In the genomic region with DNA sequence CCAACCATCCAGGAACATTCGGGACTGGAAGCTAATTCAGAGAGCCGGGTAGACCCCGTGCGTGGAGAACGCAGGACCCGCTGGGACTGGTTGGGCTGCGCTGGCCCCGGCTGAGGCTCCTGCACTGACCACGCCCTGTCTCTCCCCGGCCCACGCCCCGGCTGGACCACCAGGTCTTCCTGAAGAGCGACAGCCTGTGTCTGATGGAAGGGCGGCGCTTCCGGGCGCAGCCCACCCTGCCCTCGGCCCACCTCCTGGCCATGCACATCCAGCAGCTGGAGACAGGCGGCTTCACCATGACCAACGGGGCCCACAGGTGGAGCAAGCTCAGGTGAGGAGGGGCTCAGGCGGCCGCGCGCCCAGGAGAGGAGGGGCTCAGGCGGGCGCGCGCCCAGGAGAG, we compare ENCODE assay signal across 20 cellular contexts. TPM values are rescaled to one million over a fixed set of nuclear protein-coding genes. Genes with fewer than 3 reads are reported as not detected.
A peak's percentile ranks its signal among the peaks of the same experiment; 100 is the strongest.
DNase-seq lines count a peak whose midpoint lies in the region; ATAC-seq and TF ChIP-seq lines count a peak whose summit lies in the region.
"Had no signal": no experiment of that assay in that cellular context is flagged by ENCODE, and none has a peak within 500 bp of the region (broad histone marks: within the 10 kb centered on the region; RNA-seq: fewer than 3 reads in every experiment).

No MANE protein-coding gene starts in this region.

- no peak overlapping the region for H3K27ac ChIP-seq in iPS-20b (ENCODE audit: low read length)
- H3K27ac ChIP-seq in neuronal stem cell (replicated peaks; ENCODE audit: low read length) = no peak overlapping the region
- no peak overlapping the region for H3K27ac ChIP-seq in left ventricle myocardium inferior (replicated peaks)
- H3K27ac ChIP-seq: A549, HL-60, PC-9, SJCRH30 had no signal

- H3K4ac ChIP-seq in neuronal stem cell (ENCODE audit: low read length) = no peak overlapping the region

- POLR2A ChIA-PET in activated CD8-positive, alpha-beta T cell treated with anti-CD3 and anti-CD28 coated beads, Interleukin-2, amount 10 ng/mL, durations not matched to agents 7 days and 5 days (lab: Charles Lee) = no interaction called here

- H3K36me3 Mint-ChIP-seq in activated CD8-positive, alpha-beta T cell treated with anti-CD3 and anti-CD28 coated beads, Interleukin-2, amount 10 ng/mL, durations not matched to agents 7 days and 5 days (ENCODE audit: low read depth) = no peaks in the 10 kb centered on the region
- H3K36me3 Mint-ChIP-seq: CD14-positive monocyte had no signal

- no peak overlapping the region for H2BK15ac ChIP-seq in neuronal stem cell (ENCODE audit: low read length)

- H3K27me3 ChIP-seq in iPS-20b (ENCODE audit: insufficient read depth, low read length) (no peaks in the 10 kb centered on the region), neuronal stem cell (ENCODE audit: control insufficient read depth in 3 of 3, insufficient read depth in 3 of 3, low read depth in 1 of 3, low read length in 3 of 3) (peaks cover 0 to 27% (median 10%) of the 10 kb centered on the region in 3 experiments), left ventricle myocardium inferior (ENCODE audit: low read depth) (peaks cover 60% of the 10 kb centered on the region)
- H3K27me3 ChIP-seq: SJCRH30 had no signal

- no peak overlapping the region for H3K27ac Mint-ChIP-seq in activated CD8-positive, alpha-beta T cell treated with anti-CD3 and anti-CD28 coated beads, Interleukin-2, amount 10 ng/mL, durations not matched to agents 7 days and 5 days
- H3K27ac Mint-ChIP-seq: CD14-positive monocyte had no signal

- TF ChIP-seq CTCF in left ventricle myocardium inferior (IDR thresholded peaks at IDR 0.05; ENCODE audit: borderline replicate concordance) = no peak

- DNase-seq in ELF-1 (ENCODE audit: low read depth, low spot score) (peak; percentile 86), neuronal stem cell (ENCODE audit: low spot score) (no peak), left ventricle myocardium inferior (no peak)
- DNase-seq in activated CD8-positive, alpha-beta T cell treated with anti-CD3 and anti-CD28 coated beads, Interleukin-2, amount 10 ng/mL, durations not matched to agents 7 days and 5 days = no peak
- DNase-seq: COR-L47, DMS153, KG1, NCI-H1436 treated with DMSO at 0.1 percent for 48 hours, NCI-H2029 treated with DMSO at 0.1 percent for 48 hours, NCI-H510A treated with DMSO at 0.1 percent for 48 hours, NCI-H82, PC-9, SJCRH30 had no signal

- no peak overlapping the region for H3K18ac ChIP-seq in neuronal stem cell (ENCODE audit: low read length)

- H3K14ac ChIP-seq in neuronal stem cell (ENCODE audit: low read length) = peak overlapping the region; percentile 84

- H3K4me3 ChIP-seq in iPS-20b (ENCODE audit: low read length) (peak overlapping the region; percentile 42; the same call in 1 of the 2 replicates), neuronal stem cell (ENCODE audit: low read length in 2 of 2) (no peak overlapping the region), left ventricle myocardium inferior (no peak overlapping the region)
- H3K4me3 ChIP-seq: A549, PC-9, SJCRH30 had no signal

- H3K27me3 Mint-ChIP-seq in activated CD8-positive, alpha-beta T cell treated with anti-CD3 and anti-CD28 coated beads, Interleukin-2, amount 10 ng/mL, durations not matched to agents 7 days and 5 days (ENCODE audit: low read depth) = peaks cover 5% of the 10 kb centered on the region

- no peaks in the 10 kb centered on the region for H3K4me1 Mint-ChIP-seq in activated CD8-positive, alpha-beta T cell treated with anti-CD3 and anti-CD28 coated beads, Interleukin-2, amount 10 ng/mL, durations not matched to agents 7 days and 5 days (ENCODE audit: low read depth)
- H3K4me1 Mint-ChIP-seq: CD14-positive monocyte had no signal

- TF ChIP-seq RAD21 in Ishikawa (IDR thresholded peaks at IDR 0.05; ENCODE audit: low read depth) = no peak

- no peaks in the 10 kb centered on the region for H3K9me3 Mint-ChIP-seq in activated CD8-positive, alpha-beta T cell treated with anti-CD3 and anti-CD28 coated beads, Interleukin-2, amount 10 ng/mL, durations not matched to agents 7 days and 5 days (ENCODE audit: insufficient read depth)

- H2BK12ac ChIP-seq in neuronal stem cell (ENCODE audit: low read length) = no peak overlapping the region

- no CpG with 5 or more reads among the region's 28 CpGs for WGBS in neuronal stem cell (ENCODE audit: extremely low coverage in 2 of 2, insufficient read length in 2 of 2, insufficient replicate concordance in 1 of 2), 2 donors

- no peak overlapping the region for H2AFZ ChIP-seq in neuronal stem cell (ENCODE audit: low read length)
- H2AFZ ChIP-seq: PC-9 had no signal

- H2AK5ac ChIP-seq in neuronal stem cell (ENCODE audit: low read depth, low read length) = no peak overlapping the region

- H3K23ac ChIP-seq in neuronal stem cell (ENCODE audit: low read depth, low read length, poor library complexity) = no peak overlapping the region

- H4K8ac ChIP-seq in neuronal stem cell (ENCODE audit: low read depth, low read length) = no peak overlapping the region

- H3K4me1 ChIP-seq in iPS-20b (ENCODE audit: insufficient read depth, low read length) = no peaks in the 10 kb centered on the region
- no peaks in the 10 kb centered on the region for H3K4me1 ChIP-seq in neuronal stem cell (ENCODE audit: control insufficient read depth in 2 of 2, insufficient read depth in 1 of 2, low read depth in 1 of 2, low read length in 2 of 2)
- H3K4me1 ChIP-seq in left ventricle myocardium inferior = no peaks in the 10 kb centered on the region
- H3K4me1 ChIP-seq: A549, SJCRH30 had no signal

- intact Hi-C loops in left ventricle myocardium inferior (cut with micrococcal nuclease) = no loop called here

- H3K9ac ChIP-seq in iPS-20b (ENCODE audit: low read depth, low read length) (no peak overlapping the region), neuronal stem cell (ENCODE audit: low read depth, low read length, poor library complexity) (no peak overlapping the region)

- H3K9me3 ChIP-seq in iPS-20b (ENCODE audit: insufficient read depth, low read depth, low read length) (no peaks in the 10 kb centered on the region), neuronal stem cell (replicated peaks in 1 of 2; ENCODE audit: control insufficient read depth in 2 of 2, insufficient read depth in 1 of 2, low read depth in 1 of 2, low read length in 2 of 2) (peaks cover 0 to 4% of the 10 kb centered on the region in 2 donors), left ventricle myocardium inferior (replicated peaks) (no peaks in the 10 kb centered on the region)
- H3K9me3 ChIP-seq: A549, SJCRH30 had no signal

- H2BK5ac ChIP-seq in neuronal stem cell (ENCODE audit: low read length) = peak overlapping the region; percentile 48

- H3K79me1 ChIP-seq in neuronal stem cell (ENCODE audit: low read depth, low read length) = no peaks in the 10 kb centered on the region

- H3K4me3 Mint-ChIP-seq in activated CD8-positive, alpha-beta T cell treated with anti-CD3 and anti-CD28 coated beads, Interleukin-2, amount 10 ng/mL, durations not matched to agents 7 days and 5 days = no peak overlapping the region
- H3K4me3 Mint-ChIP-seq: CD14-positive monocyte had no signal

- H2BK120ac ChIP-seq in neuronal stem cell (ENCODE audit: low read depth, low read length) = no peak overlapping the region

- no peak overlapping the region for H4K91ac ChIP-seq in neuronal stem cell (ENCODE audit: low read depth, low read length, poor library complexity)

- CTCF ChIA-PET in activated CD8-positive, alpha-beta T cell treated with anti-CD3 and anti-CD28 coated beads, Interleukin-2, amount 10 ng/mL, durations not matched to agents 7 days and 5 days (lab: Charles Lee) = no interaction called here

- H3K4me2 ChIP-seq in neuronal stem cell (ENCODE audit: insufficient read depth, low read length, poor library complexity, severe bottlenecking) = peak overlapping the region; percentile 32
- H3K4me2 ChIP-seq: A549, PC-9 had no signal

- no peak for ATAC-seq in GM21529 (IDR thresholded peaks at IDR 0.05; ENCODE audit: unreplicated experiment)
- no peak for ATAC-seq in activated CD8-positive, alpha-beta T cell treated with anti-CD3 and anti-CD28 coated beads, Interleukin-2, amount 10 ng/mL, durations not matched to agents 7 days and 5 days
- ATAC-seq: HCT116 had no signal

- no peak for TF ChIP-seq EP300 in Ishikawa (IDR thresholded peaks at IDR 0.05; ENCODE audit: borderline replicate concordance)

- no peaks in the 10 kb centered on the region for H3K36me3 ChIP-seq in iPS-20b (ENCODE audit: insufficient read depth, low read depth, low read length)
- H3K36me3 ChIP-seq in neuronal stem cell (replicated peaks in 1 of 2; ENCODE audit: control insufficient read depth in 2 of 2, insufficient read depth in 2 of 2, low read length in 2 of 2) = no peaks in the 10 kb centered on the region
- no peaks in the 10 kb centered on the region for H3K36me3 ChIP-seq in left ventricle myocardium inferior
- H3K36me3 ChIP-seq: SJCRH30 had no signal

TF ChIP-seq in Ishikawa, 13 proteins besides CTCF, POLR2A, EP300 and RAD21 (continues in another document):
- TF ChIP-seq ZBTB7A (IDR thresholded peaks at IDR 0.05; ENCODE audit: low read depth) (peak; percentile 55; the same call in 1 of the 2 replicates), CEBPB (IDR thresholded peaks at IDR 0.05) (no peak)
- TF ChIP-seq, protein P1, sequence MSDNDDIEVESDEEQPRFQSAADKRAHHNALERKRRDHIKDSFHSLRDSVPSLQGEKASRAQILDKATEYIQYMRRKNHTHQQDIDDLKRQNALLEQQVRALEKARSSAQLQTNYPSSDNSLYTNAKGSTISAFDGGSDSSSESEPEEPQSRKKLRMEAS (IDR thresholded peaks at IDR 0.05) = no peak

RNA-seq across cellular contexts. Expression of a gene that starts 10.2 kb away (rescaled TPM):
- polyA plus RNA-seq in neuronal stem cell (2013, experiment 1 of 2) = 0.35 TPM
- 0.33 TPM for polyA plus RNA-seq in neuronal stem cell (2013, experiment 2 of 2)
- not detected for total RNA-seq in left ventricle myocardium inferior
- total RNA-seq in activated CD8-positive, alpha-beta T cell treated with anti-CD3 and anti-CD28 coated beads, Interleukin-2, amount 10 ng/mL, durations not matched to agents 7 days and 5 days = not detected
- total RNA-seq: PC-9, SJCRH30 had no signal
- polyA plus RNA-seq: A549 had no signal

RNA-seq across cellular contexts. Expression of a gene that starts 17.9 kb away (rescaled TPM):
- 0.42 TPM for polyA plus RNA-seq in neuronal stem cell (2013, experiment 1 of 2)
- 0.35 TPM for polyA plus RNA-seq in neuronal stem cell (2013, experiment 2 of 2)
- total RNA-seq in left ventricle myocardium inferior = 0.33 TPM
- total RNA-seq in activated CD8-positive, alpha-beta T cell treated with anti-CD3 and anti-CD28 coated beads, Interleukin-2, amount 10 ng/mL, durations not matched to agents 7 days and 5 days = not detected
- total RNA-seq: PC-9 had no signal
- polyA plus RNA-seq: A549 had no signal

RNA-seq across cellular contexts. Expression of a gene that starts 56.9 kb away (rescaled TPM):
- 1.1 TPM for polyA plus RNA-seq in neuronal stem cell (2013, experiment 1 of 2)
- polyA plus RNA-seq in neuronal stem cell (2013, experiment 2 of 2) = 1.3 TPM
- total RNA-seq in left ventricle myocardium inferior = 1.4 TPM
- total RNA-seq in activated CD8-positive, alpha-beta T cell treated with anti-CD3 and anti-CD28 coated beads, Interleukin-2, amount 10 ng/mL, durations not matched to agents 7 days and 5 days = 10 to 100 TPM; 69.9 to 75.5 TPM

RNA-seq across cellular contexts. Expression of a gene that starts 59.8 kb away (rescaled TPM):
- 6.4 TPM for polyA plus RNA-seq in neuronal stem cell (2013, experiment 1 of 2)
- 6.1 TPM for polyA plus RNA-seq in neuronal stem cell (2013, experiment 2 of 2)
- 0.11 TPM for total RNA-seq in left ventricle myocardium inferior
- total RNA-seq in activated CD8-positive, alpha-beta T cell treated with anti-CD3 and anti-CD28 coated beads, Interleukin-2, amount 10 ng/mL, durations not matched to agents 7 days and 5 days = under 1 TPM; 0.21 to 0.32 TPM

Comparison
In these comparisons a context has a peak if more than half of its experiments do, and no peak if none do; other contexts are left out.
1. RNA of a gene that starts 56.9 kb away (total RNA-seq): 69.9 to 75.5 TPM in activated CD8-positive, alpha-beta T cell treated with anti-CD3 and anti-CD28 coated beads, Interleukin-2, amount 10 ng/mL, durations not matched to agents 7 days and 5 days; 1.4 TPM in left ventricle myocardium inferior (single experiment); every median in the first group is over 10 times any median in the second.